Comparison of ENCODE assay signal across 8 cellular contexts in genomic region chr12:31118347-31118830, GRCh38. TPM values are rescaled to one million over a fixed set of nuclear protein-coding genes. Genes with fewer than 3 reads are reported as not detected.
DNase-seq lines count a peak whose midpoint lies in the region; ATAC-seq lines count a peak whose summit lies in the region.

No MANE protein-coding gene starts in this region.

- peak in 4 of 5 donors; percentile 10 to 59 (median 16) for DNase-seq in CD4-positive, alpha-beta memory T cell
- DNase-seq in HT-29 (ENCODE audit: low spot score) = peak; percentile 13
- DNase-seq in SW480 (ENCODE audit: low spot score) = peak; percentile 21
- DNase-seq in left cardiac atrium = peak; percentile 18
- no peak for DNase-seq in stimulated activated CD4-positive, alpha-beta T cell treated with anti-CD3 and anti-CD28 coated beads, Interleukin-1b, Interleukin-23, amount 100 ng/mL, for 48 hours

- H3K4me3 Mint-ChIP-seq in CD4-positive, alpha-beta memory T cell = peak overlapping the region; percentile 71 to 88 (median 82)

- H3K4me1 ChIP-seq in CD4-positive, alpha-beta memory T cell (ENCODE audit: insufficient read depth, low read length) = peaks cover 24% of the 10 kb centered on the region
- peaks cover 21% of the 10 kb centered on the region for H3K4me1 ChIP-seq in skeletal muscle satellite cell (ENCODE audit: control insufficient read depth, insufficient read depth, low read length)

- H3K9me3 ChIP-seq in CD4-positive, alpha-beta memory T cell (ENCODE audit: control insufficient read depth in 1 of 2, low read length in 2 of 2) = no peaks in the 10 kb centered on the region
- no peaks in the 10 kb centered on the region for H3K9me3 ChIP-seq in skeletal muscle satellite cell (replicated peaks; ENCODE audit: low read length)

- POLR2A ChIA-PET in CD4-positive, alpha-beta memory T cell (lab: Charles Lee; ENCODE audit: partially characterized antibody) = no interaction called here

- H3K27ac ChIP-seq in CD4-positive, alpha-beta memory T cell (ENCODE audit: low read depth, low read length) = no peak overlapping the region

- intact Hi-C loops in CD4-positive, alpha-beta memory T cell (cut with micrococcal nuclease) = loop anchor here (5.0 kb wide), 2 partner anchors 154 to 209 kb away; partner anchors contain the start of gene SINHCAF
- intact Hi-C loops in left cardiac atrium (cut with DNase I) = no loop called here

- peaks cover 0 to 35% (median 2%) of the 10 kb centered on the region in 4 donors for H3K4me1 Mint-ChIP-seq in CD4-positive, alpha-beta memory T cell

- peak overlapping the region; percentile 66 for H3K4me2 ChIP-seq in skeletal muscle satellite cell (ENCODE audit: low read length)

- H3K27ac Mint-ChIP-seq in CD4-positive, alpha-beta memory T cell = peak overlapping the region in 3 of 7 donors; percentile 18 to 65 (median 57)

- H3K9me3 Mint-ChIP-seq in CD4-positive, alpha-beta memory T cell = no peaks in the 10 kb centered on the region

- CTCF ChIA-PET in CD4-positive, alpha-beta memory T cell (lab: Charles Lee; ENCODE audit: partially characterized antibody) = interaction anchor here (1.0 kb wide), 1 partner anchor 153 kb away, joined by 3 read pairs; no protein-coding TSS in a partner anchor

- H3K9ac ChIP-seq in skeletal muscle satellite cell (ENCODE audit: low read depth, low read length) = no peak overlapping the region

- no peaks in the 10 kb centered on the region for H3K36me3 ChIP-seq in CD4-positive, alpha-beta memory T cell (ENCODE audit: insufficient read depth, low read length)
- no peaks in the 10 kb centered on the region for H3K36me3 ChIP-seq in skeletal muscle satellite cell (ENCODE audit: insufficient read depth, low read length)

- H3K27me3 ChIP-seq in CD4-positive, alpha-beta memory T cell (ENCODE audit: insufficient read depth, low read length) = no peaks in the 10 kb centered on the region
- peaks cover 23% of the 10 kb centered on the region for H3K27me3 ChIP-seq in skeletal muscle satellite cell (ENCODE audit: control insufficient read depth, insufficient read depth, low read length)

- ATAC-seq in left cardiac atrium (peak; percentile 33 to 39), GM18520 (IDR thresholded peaks at IDR 0.05; ENCODE audit: unreplicated experiment) (no peak), HG02798 (IDR thresholded peaks at IDR 0.05; ENCODE audit: poor library complexity, unreplicated experiment) (no peak)

- no peaks in the 10 kb centered on the region for H3K36me3 Mint-ChIP-seq in CD4-positive, alpha-beta memory T cell

- peaks cover 2 to 29% of the 10 kb centered on the region in 2 donors for H3K27me3 Mint-ChIP-seq in CD4-positive, alpha-beta memory T cell

- peak overlapping the region in 1 of 2 donors; percentile 62 for H3K4me3 ChIP-seq in CD4-positive, alpha-beta memory T cell (ENCODE audit: low read length in 2 of 2)
- no peak overlapping the region for H3K4me3 ChIP-seq in skeletal muscle satellite cell (ENCODE audit: low read length)

RNA-seq across cellular contexts. Expression of gene DDX11, which starts 44.7 kb away (rescaled TPM):
- total RNA-seq in CD4-positive, alpha-beta memory T cell = 10 to 100 TPM; 41.6 to 45.8 TPM
- polyA plus RNA-seq in CD4-positive, alpha-beta memory T cell = 10 to 100 TPM in 1 of 2 donors, 1 to 10 TPM in 1; 5.1 to 18.0 TPM
- total RNA-seq in HT-29 (2014; rRNA removed; shearing (Covaris generic)) = 140 and 145 TPM in 2 replicates
- total RNA-seq in left cardiac atrium = 10 to 100 TPM in 1 of 2 donors, 1 to 10 TPM in 1; 6.9 to 18.2 TPM
- total RNA-seq in skeletal muscle satellite cell (2012; rRNA removed) = 22.1 TPM in 2 replicates

Comparison
In these comparisons a context has a peak if more than half of its experiments do, and no peak if none do; other contexts are left out.
1. ATAC-seq: peak in left cardiac atrium (2 of 2); none in GM18520 (single experiment) and HG02798 (single experiment).